In the genomic region with DNA sequence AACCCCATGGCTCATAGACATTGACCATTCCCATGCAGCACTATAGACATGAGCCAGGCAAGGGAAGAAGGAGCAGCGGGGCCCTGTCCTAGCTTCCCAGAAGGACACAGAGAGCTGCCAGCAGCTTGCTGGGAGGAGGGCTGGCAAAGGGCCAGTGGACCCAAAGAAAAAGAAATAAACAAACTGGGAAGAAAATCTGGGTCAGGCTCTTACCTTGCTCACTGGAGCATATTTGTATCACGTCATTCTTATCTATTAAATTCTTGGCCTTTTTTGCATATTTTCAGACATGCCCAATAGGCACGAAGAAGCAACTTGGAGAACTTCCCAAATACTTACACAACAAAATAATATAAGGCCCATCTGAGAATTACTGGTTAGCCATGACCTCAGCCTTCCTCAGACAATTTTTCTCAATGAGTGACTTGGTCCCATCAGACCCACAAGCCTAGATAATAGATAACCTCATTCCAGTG, we compare ENCODE assay signal across 12 cellular contexts. TPM values are rescaled to one million over a fixed set of nuclear protein-coding genes. Genes with fewer than 3 reads are reported as not detected.
DNase-seq lines count a peak whose midpoint lies in the region; ATAC-seq and TF ChIP-seq lines count a peak whose summit lies in the region.
"Had no signal": no experiment of that assay in that cellular context is flagged by ENCODE, and none has a peak within 500 bp of the region (broad histone marks: within the 10 kb centered on the region; RNA-seq: fewer than 3 reads in every experiment).

No MANE protein-coding gene starts in this region.

- peak overlapping the region; percentile 44 for H3K27ac Mint-ChIP-seq in activated CD8-positive, alpha-beta memory T cell treated with anti-CD3 and anti-CD28 coated beads, Interleukin-2, amount 10 ng/mL, durations not matched to agents 7 days and 5 days
- peak overlapping the region; percentile 71 for H3K27ac Mint-ChIP-seq in activated naive CD8-positive, alpha-beta T cell treated with anti-CD3 and anti-CD28 coated beads, Interleukin-2, amount 50 U/mL, for 24 hours
- H3K27ac Mint-ChIP-seq: dendritic cell treated with granulocyte-macrophage colony-stimulating factor and Interleukin-4, amounts not matched to agents 40 ng/mL and 50 ng/mL, for 4 days had no signal

- H3K9me3 ChIP-seq in testis = no peaks in the 10 kb centered on the region
- H3K9me3 ChIP-seq: spleen had no signal

- ATAC-seq in activated CD8-positive, alpha-beta memory T cell treated with anti-CD3 and anti-CD28 coated beads, Interleukin-2, amount 10 ng/mL, durations not matched to agents 7 days and 5 days = no peak
- ATAC-seq in activated naive CD8-positive, alpha-beta T cell treated with anti-CD3 and anti-CD28 coated beads, Interleukin-2, amount 50 U/mL, for 24 hours = no peak
- ATAC-seq in left cardiac atrium = peak; percentile 60 to 81
- no peak for ATAC-seq in activated CD4-positive, CD25-positive, alpha-beta regulatory T cell treated with anti-CD3 and anti-CD28 coated beads, Interleukin-2, amount 50 U/mL, for 24 hours
- no peak for ATAC-seq in GM18868 (IDR thresholded peaks at IDR 0.05; ENCODE audit: unreplicated experiment)

- no peak for DNase-seq in activated CD8-positive, alpha-beta memory T cell treated with anti-CD3 and anti-CD28 coated beads, Interleukin-2, amount 10 ng/mL, durations not matched to agents 7 days and 5 days
- DNase-seq in activated CD8-positive, alpha-beta memory T cell treated with anti-CD3 and anti-CD28 coated beads, Interleukin-2, amount 50 U/mL, for 4 hours = no peak
- no peak for DNase-seq in activated naive CD8-positive, alpha-beta T cell treated with anti-CD3 and anti-CD28 coated beads, Interleukin-2, amount 50 U/mL, for 24 hours
- DNase-seq in left cardiac atrium (peak; percentile 70), testis (peak; percentile 85), COLO829 (ENCODE audit: low spot score) (no peak)
- DNase-seq: activated CD4-positive, CD25-positive, alpha-beta regulatory T cell treated with anti-CD3 and anti-CD28 coated beads, Interleukin-2, amount 50 U/mL, for 72 hours; AML-193; spleen had no signal

- no peak overlapping the region for H3K4me3 ChIP-seq in testis
- H3K4me3 ChIP-seq: spleen had no signal

- intact Hi-C loops in left cardiac atrium (cut with DNase I) = no loop called here
- intact Hi-C loops in testis (cut with DNase I; ENCODE audit: low total_unique reads) = no loop called here

- H3K27ac ChIP-seq in testis = no peak overlapping the region

- peaks cover 96% of the 10 kb centered on the region for H3K4me1 Mint-ChIP-seq in activated CD8-positive, alpha-beta memory T cell treated with anti-CD3 and anti-CD28 coated beads, Interleukin-2, amount 10 ng/mL, durations not matched to agents 7 days and 5 days
- peaks cover 99% of the 10 kb centered on the region for H3K4me1 Mint-ChIP-seq in activated naive CD8-positive, alpha-beta T cell treated with anti-CD3 and anti-CD28 coated beads, Interleukin-2, amount 50 U/mL, for 24 hours

- no peak overlapping the region for H3K4me3 Mint-ChIP-seq in activated CD8-positive, alpha-beta memory T cell treated with anti-CD3 and anti-CD28 coated beads, Interleukin-2, amount 10 ng/mL, durations not matched to agents 7 days and 5 days
- no peak overlapping the region for H3K4me3 Mint-ChIP-seq in activated naive CD8-positive, alpha-beta T cell treated with anti-CD3 and anti-CD28 coated beads, Interleukin-2, amount 50 U/mL, for 24 hours
- H3K4me3 Mint-ChIP-seq: dendritic cell treated with granulocyte-macrophage colony-stimulating factor and Interleukin-4, amounts not matched to agents 40 ng/mL and 50 ng/mL, for 4 days had no signal

- 24 to 37% methylated on average over 3 of the region's 3 CpGs for whole genome bisulfite sequencing in testis, 2 donors

- H3K36me3 ChIP-seq in testis (ENCODE audit: low read depth, missing control alignments) = no peaks in the 10 kb centered on the region

- no peak for TF ChIP-seq CTCF in testis (IDR thresholded peaks at IDR 0.05)

- no peaks in the 10 kb centered on the region for H3K9me3 Mint-ChIP-seq in activated CD8-positive, alpha-beta memory T cell treated with anti-CD3 and anti-CD28 coated beads, Interleukin-2, amount 10 ng/mL, durations not matched to agents 7 days and 5 days (ENCODE audit: low read depth)
- no peaks in the 10 kb centered on the region for H3K9me3 Mint-ChIP-seq in activated naive CD8-positive, alpha-beta T cell treated with anti-CD3 and anti-CD28 coated beads, Interleukin-2, amount 50 U/mL, for 24 hours
- H3K9me3 Mint-ChIP-seq: dendritic cell treated with granulocyte-macrophage colony-stimulating factor and Interleukin-4, amounts not matched to agents 40 ng/mL and 50 ng/mL, for 4 days had no signal

- no peaks in the 10 kb centered on the region for H3K27me3 ChIP-seq in testis
- H3K27me3 ChIP-seq: spleen had no signal

- peaks cover 77% of the 10 kb centered on the region for H3K36me3 Mint-ChIP-seq in activated CD8-positive, alpha-beta memory T cell treated with anti-CD3 and anti-CD28 coated beads, Interleukin-2, amount 10 ng/mL, durations not matched to agents 7 days and 5 days
- H3K36me3 Mint-ChIP-seq in activated naive CD8-positive, alpha-beta T cell treated with anti-CD3 and anti-CD28 coated beads, Interleukin-2, amount 50 U/mL, for 24 hours (ENCODE audit: low read depth) = peaks cover 63% of the 10 kb centered on the region

- CTCF ChIA-PET in activated CD8-positive, alpha-beta memory T cell treated with anti-CD3 and anti-CD28 coated beads, Interleukin-2, amount 10 ng/mL, durations not matched to agents 7 days and 5 days (lab: Charles Lee) = interaction anchor here (0.8 to 1.3 kb wide), 2 partner anchors 31 to 96 kb away, joined by 4 read pairs; no protein-coding TSS in a partner anchor

- TF ChIP-seq POLR2A in testis (IDR thresholded peaks at IDR 0.05) = no peak

- H3K4me1 ChIP-seq in testis = peaks cover 15% of the 10 kb centered on the region

- no peaks in the 10 kb centered on the region for H3K27me3 Mint-ChIP-seq in activated CD8-positive, alpha-beta memory T cell treated with anti-CD3 and anti-CD28 coated beads, Interleukin-2, amount 10 ng/mL, durations not matched to agents 7 days and 5 days
- no peaks in the 10 kb centered on the region for H3K27me3 Mint-ChIP-seq in activated naive CD8-positive, alpha-beta T cell treated with anti-CD3 and anti-CD28 coated beads, Interleukin-2, amount 50 U/mL, for 24 hours
- H3K27me3 Mint-ChIP-seq: dendritic cell treated with granulocyte-macrophage colony-stimulating factor and Interleukin-4, amounts not matched to agents 40 ng/mL and 50 ng/mL, for 4 days had no signal

RNA-seq across cellular contexts. Expression of a gene that starts 28.4 kb away (rescaled TPM):
- 100 to 1,000 TPM; 143 to 202 TPM for total RNA-seq in activated CD8-positive, alpha-beta memory T cell treated with anti-CD3 and anti-CD28 coated beads, Interleukin-2, amount 10 ng/mL, durations not matched to agents 7 days and 5 days
- total RNA-seq in left cardiac atrium = 1 to 10 TPM; 1.0 to 1.6 TPM
- 1 to 10 TPM; 7.4 to 9.2 TPM for total RNA-seq in testis
- polyA plus RNA-seq in testis (ENCODE audit: insufficient read depth, low read depth, low replicate concordance) = 4.4 TPM

Comparison
In these comparisons a context has a peak if more than half of its experiments do, and no peak if none do; other contexts are left out.
1. ATAC-seq: peak in left cardiac atrium (2 of 2); none in activated CD8-positive, alpha-beta memory T cell treated with anti-CD3 and anti-CD28 coated beads, Interleukin-2, amount 10 ng/mL, durations not matched to agents 7 days and 5 days (single experiment), activated naive CD8-positive, alpha-beta T cell treated with anti-CD3 and anti-CD28 coated beads, Interleukin-2, amount 50 U/mL, for 24 hours (single experiment), activated CD4-positive, CD25-positive, alpha-beta regulatory T cell treated with anti-CD3 and anti-CD28 coated beads, Interleukin-2, amount 50 U/mL, for 24 hours (0 of 2) and GM18868 (single experiment).
2. DNase-seq: peak in left cardiac atrium (single experiment) and testis (single experiment); none in activated CD8-positive, alpha-beta memory T cell treated with anti-CD3 and anti-CD28 coated beads, Interleukin-2, amount 10 ng/mL, durations not matched to agents 7 days and 5 days (single experiment), activated CD8-positive, alpha-beta memory T cell treated with anti-CD3 and anti-CD28 coated beads, Interleukin-2, amount 50 U/mL, for 4 hours (single experiment), activated naive CD8-positive, alpha-beta T cell treated with anti-CD3 and anti-CD28 coated beads, Interleukin-2, amount 50 U/mL, for 24 hours (single experiment) and COLO829 (single experiment).
3. RNA of a gene that starts 28.4 kb away (total RNA-seq): 143 to 202 TPM in activated CD8-positive, alpha-beta memory T cell treated with anti-CD3 and anti-CD28 coated beads, Interleukin-2, amount 10 ng/mL, durations not matched to agents 7 days and 5 days; 7.4 to 9.2 TPM in testis and 1.0 to 1.6 TPM in left cardiac atrium; every median in the first group is over 10 times any median in the second.